In the genomic region with DNA sequence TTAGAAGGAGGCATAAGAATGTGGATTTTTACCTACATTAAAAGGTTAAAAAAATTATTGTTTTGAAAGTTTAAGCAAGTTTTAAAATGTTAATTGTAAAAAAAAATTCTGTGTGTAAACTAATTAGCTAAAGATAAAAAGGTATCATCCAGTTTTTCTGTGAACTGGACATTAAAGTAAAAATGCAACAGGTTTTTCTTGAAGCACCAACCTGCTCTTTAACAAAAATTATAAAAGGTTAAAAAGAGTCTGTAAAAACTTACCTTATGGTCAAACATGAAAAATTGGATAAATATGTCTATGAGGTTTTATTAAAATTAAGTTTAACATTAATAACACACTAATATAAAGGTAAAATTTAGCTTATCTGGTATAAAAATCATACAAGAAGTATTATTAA, we compare ENCODE assay signal across 3 cellular contexts. TPM values are rescaled to one million over a fixed set of nuclear protein-coding genes. Genes with fewer than 3 reads are reported as not detected.
"Had no signal": no experiment of that assay in that cellular context is flagged by ENCODE, and none has a peak within 500 bp of the region (broad histone marks: within the 10 kb centered on the region; RNA-seq: fewer than 3 reads in every experiment).

No MANE protein-coding gene starts in this region.

RNA-seq across cellular contexts. Expression of a gene that starts 48.7 kb away (rescaled TPM):
- total RNA-seq: neural crest cell, pulmonary artery endothelial cell had no signal
- polyA plus RNA-seq: naive thymus-derived CD8-positive, alpha-beta T cell had no signal
